In genomic region chr16:50607970-50608557, GRCh38 we compare ENCODE assay signal across 1 cellular context.
TF ChIP-seq lines count a peak whose summit lies in the region.

No MANE protein-coding gene starts in this region.

TF ChIP-seq in SK-N-SH treated with all-trans-retinoic acid at 6 μM for 48 hours, 23 proteins besides CTCF, POLR2A, EP300 and RAD21 (continued from another document):
- TF ChIP-seq, protein P1, sequence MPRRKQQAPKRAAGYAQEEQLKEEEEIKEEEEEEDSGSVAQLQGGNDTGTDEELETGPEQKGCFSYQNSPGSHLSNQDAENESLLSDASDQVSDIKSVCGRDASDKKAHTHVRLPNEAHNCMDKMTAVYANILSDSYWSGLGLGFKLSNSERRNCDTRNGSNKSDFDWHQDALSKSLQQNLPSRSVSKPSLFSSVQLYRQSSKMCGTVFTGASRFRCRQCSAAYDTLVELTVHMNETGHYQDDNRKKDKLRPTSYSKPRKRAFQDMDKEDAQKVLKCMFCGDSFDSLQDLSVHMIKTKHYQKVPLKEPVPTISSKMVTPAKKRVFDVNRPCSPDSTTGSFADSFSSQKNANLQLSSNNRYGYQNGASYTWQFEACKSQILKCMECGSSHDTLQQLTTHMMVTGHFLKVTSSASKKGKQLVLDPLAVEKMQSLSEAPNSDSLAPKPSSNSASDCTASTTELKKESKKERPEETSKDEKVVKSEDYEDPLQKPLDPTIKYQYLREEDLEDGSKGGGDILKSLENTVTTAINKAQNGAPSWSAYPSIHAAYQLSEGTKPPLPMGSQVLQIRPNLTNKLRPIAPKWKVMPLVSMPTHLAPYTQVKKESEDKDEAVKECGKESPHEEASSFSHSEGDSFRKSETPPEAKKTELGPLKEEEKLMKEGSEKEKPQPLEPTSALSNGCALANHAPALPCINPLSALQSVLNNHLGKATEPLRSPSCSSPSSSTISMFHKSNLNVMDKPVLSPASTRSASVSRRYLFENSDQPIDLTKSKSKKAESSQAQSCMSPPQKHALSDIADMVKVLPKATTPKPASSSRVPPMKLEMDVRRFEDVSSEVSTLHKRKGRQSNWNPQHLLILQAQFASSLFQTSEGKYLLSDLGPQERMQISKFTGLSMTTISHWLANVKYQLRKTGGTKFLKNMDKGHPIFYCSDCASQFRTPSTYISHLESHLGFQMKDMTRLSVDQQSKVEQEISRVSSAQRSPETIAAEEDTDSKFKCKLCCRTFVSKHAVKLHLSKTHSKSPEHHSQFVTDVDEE (CRISPR knock-in tag; IDR thresholded peaks at IDR 0.05), result no peak
- no peak for TF ChIP-seq ESRRG (CRISPR knock-in tag; IDR thresholded peaks at IDR 0.05)
- TF ChIP-seq ARNTL (CRISPR knock-in tag; IDR thresholded peaks at IDR 0.05; ENCODE audit: borderline replicate concordance, low read depth), result no peak
- TF ChIP-seq, protein P2, sequence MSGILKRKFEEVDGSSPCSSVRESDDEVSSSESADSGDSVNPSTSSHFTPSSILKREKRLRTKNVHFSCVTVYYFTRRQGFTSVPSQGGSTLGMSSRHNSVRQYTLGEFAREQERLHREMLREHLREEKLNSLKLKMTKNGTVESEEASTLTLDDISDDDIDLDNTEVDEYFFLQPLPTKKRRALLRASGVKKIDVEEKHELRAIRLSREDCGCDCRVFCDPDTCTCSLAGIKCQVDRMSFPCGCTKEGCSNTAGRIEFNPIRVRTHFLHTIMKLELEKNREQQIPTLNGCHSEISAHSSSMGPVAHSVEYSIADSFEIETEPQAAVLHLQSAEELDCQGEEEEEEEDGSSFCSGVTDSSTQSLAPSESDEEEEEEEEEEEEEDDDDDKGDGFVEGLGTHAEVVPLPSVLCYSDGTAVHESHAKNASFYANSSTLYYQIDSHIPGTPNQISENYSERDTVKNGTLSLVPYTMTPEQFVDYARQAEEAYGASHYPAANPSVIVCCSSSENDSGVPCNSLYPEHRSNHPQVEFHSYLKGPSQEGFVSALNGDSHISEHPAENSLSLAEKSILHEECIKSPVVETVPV (CRISPR knock-in tag; IDR thresholded peaks at IDR 0.05), result no peak
- no peak for TF ChIP-seq TOX (CRISPR knock-in tag; IDR thresholded peaks at IDR 0.05; ENCODE audit: borderline replicate concordance)
- TF ChIP-seq OSR1 (CRISPR knock-in tag; IDR thresholded peaks at IDR 0.05), result no peak
- TF ChIP-seq SNAI2 (CRISPR knock-in tag; IDR thresholded peaks at IDR 0.05), result no peak
- TF ChIP-seq, protein P3, sequence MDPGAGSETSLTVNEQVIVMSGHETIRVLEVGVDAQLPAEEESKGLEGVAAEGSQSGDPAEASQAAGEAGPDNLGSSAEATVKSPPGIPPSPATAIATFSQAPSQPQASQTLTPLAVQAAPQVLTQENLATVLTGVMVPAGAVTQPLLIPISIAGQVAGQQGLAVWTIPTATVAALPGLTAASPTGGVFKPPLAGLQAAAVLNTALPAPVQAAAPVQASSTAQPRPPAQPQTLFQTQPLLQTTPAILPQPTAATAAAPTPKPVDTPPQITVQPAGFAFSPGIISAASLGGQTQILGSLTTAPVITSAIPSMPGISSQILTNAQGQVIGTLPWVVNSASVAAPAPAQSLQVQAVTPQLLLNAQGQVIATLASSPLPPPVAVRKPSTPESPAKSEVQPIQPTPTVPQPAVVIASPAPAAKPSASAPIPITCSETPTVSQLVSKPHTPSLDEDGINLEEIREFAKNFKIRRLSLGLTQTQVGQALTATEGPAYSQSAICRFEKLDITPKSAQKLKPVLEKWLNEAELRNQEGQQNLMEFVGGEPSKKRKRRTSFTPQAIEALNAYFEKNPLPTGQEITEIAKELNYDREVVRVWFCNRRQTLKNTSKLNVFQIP (CRISPR knock-in tag; IDR thresholded peaks at IDR 0.05; ENCODE audit: borderline replicate concordance, low read depth), result no peak
- TF ChIP-seq CSDC2 (CRISPR knock-in tag; IDR thresholded peaks at IDR 0.05), result no peak
- no peak for TF ChIP-seq GLIS3 (CRISPR knock-in tag; IDR thresholded peaks at IDR 0.05)
- no peak for TF ChIP-seq ZNF565 (CRISPR knock-in tag; conservative IDR thresholded peaks at IDR 0.05; ENCODE audit: low read depth)
- TF ChIP-seq PPARA (CRISPR knock-in tag; IDR thresholded peaks at IDR 0.05; ENCODE audit: borderline replicate concordance), result no peak
- TF ChIP-seq, protein P4, sequence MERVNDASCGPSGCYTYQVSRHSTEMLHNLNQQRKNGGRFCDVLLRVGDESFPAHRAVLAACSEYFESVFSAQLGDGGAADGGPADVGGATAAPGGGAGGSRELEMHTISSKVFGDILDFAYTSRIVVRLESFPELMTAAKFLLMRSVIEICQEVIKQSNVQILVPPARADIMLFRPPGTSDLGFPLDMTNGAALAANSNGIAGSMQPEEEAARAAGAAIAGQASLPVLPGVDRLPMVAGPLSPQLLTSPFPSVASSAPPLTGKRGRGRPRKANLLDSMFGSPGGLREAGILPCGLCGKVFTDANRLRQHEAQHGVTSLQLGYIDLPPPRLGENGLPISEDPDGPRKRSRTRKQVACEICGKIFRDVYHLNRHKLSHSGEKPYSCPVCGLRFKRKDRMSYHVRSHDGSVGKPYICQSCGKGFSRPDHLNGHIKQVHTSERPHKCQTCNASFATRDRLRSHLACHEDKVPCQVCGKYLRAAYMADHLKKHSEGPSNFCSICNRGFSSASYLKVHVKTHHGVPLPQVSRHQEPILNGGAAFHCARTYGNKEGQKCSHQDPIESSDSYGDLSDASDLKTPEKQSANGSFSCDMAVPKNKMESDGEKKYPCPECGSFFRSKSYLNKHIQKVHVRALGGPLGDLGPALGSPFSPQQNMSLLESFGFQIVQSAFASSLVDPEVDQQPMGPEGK (CRISPR knock-in tag; IDR thresholded peaks at IDR 0.05; ENCODE audit: borderline replicate concordance), result no peak
